Comparison of ENCODE assay signal across 19 cellular contexts in the genomic region with DNA sequence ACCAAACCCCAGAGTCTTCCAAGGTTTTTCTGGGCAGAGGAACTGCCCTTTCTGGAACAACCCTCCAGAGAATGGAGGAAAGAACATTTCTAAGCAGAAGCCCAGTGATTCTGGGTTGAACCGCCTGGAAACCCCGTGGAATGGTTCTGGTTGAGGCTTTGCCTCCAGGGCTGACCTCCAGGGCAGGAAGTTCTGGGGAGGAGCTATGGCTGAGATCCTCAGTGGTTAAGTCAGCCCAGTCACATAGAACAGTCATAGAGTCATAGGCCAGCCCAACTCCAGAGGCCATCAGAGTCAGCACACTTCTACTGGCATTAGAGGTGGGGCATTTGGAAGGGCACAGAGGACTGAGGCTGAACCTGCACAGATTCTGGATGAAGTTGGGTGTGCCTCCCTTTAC.
DNase-seq lines count a peak whose midpoint lies in the region; ATAC-seq and TF ChIP-seq lines count a peak whose summit lies in the region.
"Had no signal": no experiment of that assay in that cellular context is flagged by ENCODE, and none has a peak within 500 bp of the region (broad histone marks: within the 10 kb centered on the region; RNA-seq: fewer than 3 reads in every experiment).

No MANE protein-coding gene starts in this region.

- H3K4me1 ChIP-seq in GM23248 (ENCODE audit: insufficient read depth) (no peaks in the 10 kb centered on the region), endodermal cell (ENCODE audit: control insufficient read depth, insufficient read depth, low read length) (no peaks in the 10 kb centered on the region), mesendoderm (ENCODE audit: control insufficient read depth, low read depth, low read length) (no peaks in the 10 kb centered on the region)
- H3K4me1 ChIP-seq: Caco-2 had no signal

- H4K20me1 ChIP-seq in GM23248 (ENCODE audit: insufficient read depth): no peaks in the 10 kb centered on the region

- DNase-seq in AG08395 (ENCODE audit: low spot score) (peak; percentile 36), GM23248 (peak; percentile 24), endodermal cell (peak; percentile 37), mesendoderm (peak; percentile 22), G401 (ENCODE audit: low spot score) (no peak), ureter (ENCODE audit: low spot score) (no peak)
- DNase-seq in stimulated activated CD4-positive, alpha-beta T cell treated with anti-CD3 and anti-CD28 coated beads, Interleukin-1b, Interleukin-23, amount 100 ng/mL, for 48 hours: no peak
- DNase-seq: Caco-2; CD4-positive, CD25-positive, alpha-beta regulatory T cell; KBM-7; NCI-H1048; NCI-H1436 treated with DMSO at 0.1 percent for 48 hours; NCI-H2081 treated with DMSO at 0.1 percent for 48 hours; NCI-H524; SHP77 treated with DMSO at 0.1 percent for 48 hours had no signal

- H3K27ac Mint-ChIP-seq in endodermal cell: no peak overlapping the region
- H3K27ac Mint-ChIP-seq: CD4-positive, CD25-positive, alpha-beta regulatory T cell; GM23338 had no signal

- no peaks in the 10 kb centered on the region for H3K36me3 ChIP-seq in GM23248 (ENCODE audit: low read depth)
- no peaks in the 10 kb centered on the region for H3K36me3 ChIP-seq in endodermal cell (ENCODE audit: control insufficient read depth, insufficient read depth, low read length)
- H3K36me3 ChIP-seq in mesendoderm (ENCODE audit: control insufficient read depth, insufficient read depth, low read length): no peaks in the 10 kb centered on the region

- no peaks in the 10 kb centered on the region for H3K9me3 Mint-ChIP-seq in endodermal cell

- no peak for TF ChIP-seq CTCF in endodermal cell (conservative IDR thresholded peaks at IDR 0.05)

- H3K4me1 Mint-ChIP-seq in endodermal cell: no peaks in the 10 kb centered on the region
- H3K4me1 Mint-ChIP-seq: CD4-positive, CD25-positive, alpha-beta regulatory T cell; GM23338 had no signal

- no peaks in the 10 kb centered on the region for H3K79me1 ChIP-seq in mesendoderm (ENCODE audit: low read length)

- no peak overlapping the region for H3K4ac ChIP-seq in mesendoderm (ENCODE audit: low read depth, low read length)

- WGBS in GM23248 (ENCODE audit: low coverage in 1 of 2, low lambda C conversion rate in 2 of 2, missing lambda C conversion rate in 2 of 2), 2 experiments: 4 to 7% methylated on average over 2 of the region's 2 CpGs
- 91 to 94% methylated on average over 2 of the region's 2 CpGs for WGBS in endodermal cell (ENCODE audit: insufficient coverage in 1 of 2, insufficient read length in 1 of 2), 2 experiments
- no CpG with 5 or more reads among the region's 2 CpGs for WGBS in mesendoderm (ENCODE audit: extremely low coverage, insufficient coverage, low lambda C conversion rate)

- no peak overlapping the region for H2BK15ac ChIP-seq in mesendoderm (replicated peaks; ENCODE audit: low read depth)

- no peaks in the 10 kb centered on the region for H3K9me2 ChIP-seq in GM23248 (ENCODE audit: insufficient read depth)

- H3K79me2 ChIP-seq in GM23248 (ENCODE audit: insufficient read depth): no peaks in the 10 kb centered on the region
- no peaks in the 10 kb centered on the region for H3K79me2 ChIP-seq in mesendoderm (ENCODE audit: control insufficient read depth, insufficient read depth, low read length)

- H3K27ac ChIP-seq in GM23248 (no peak overlapping the region), endodermal cell (ENCODE audit: low read depth, low read length) (no peak overlapping the region), mesendoderm (ENCODE audit: low read depth, low read length) (no peak overlapping the region)

- H3K4me3 ChIP-seq in GM23248 (no peak overlapping the region), endodermal cell (ENCODE audit: low read length) (no peak overlapping the region), mesendoderm (ENCODE audit: low read length) (no peak overlapping the region)
- H3K4me3 ChIP-seq: GM23338 had no signal

- no peak overlapping the region for H4K5ac ChIP-seq in mesendoderm (ENCODE audit: low read length)

- no peak overlapping the region for H4K8ac ChIP-seq in mesendoderm (ENCODE audit: low read depth, low read length)

- no peak overlapping the region for H2BK5ac ChIP-seq in mesendoderm (ENCODE audit: low read length)

- no peak overlapping the region for H3K23ac ChIP-seq in mesendoderm (ENCODE audit: low read length)

- H3K4me3 Mint-ChIP-seq in endodermal cell: no peak overlapping the region
- H3K4me3 Mint-ChIP-seq: CD4-positive, CD25-positive, alpha-beta regulatory T cell; GM23338 had no signal

- H2BK120ac ChIP-seq in mesendoderm (ENCODE audit: low read depth, low read length): no peak overlapping the region

- H3K27me3 ChIP-seq in GM23248 (replicated peaks; ENCODE audit: insufficient read depth): peaks cover 11% of the 10 kb centered on the region; the same call in 1 of the 2 replicates
- no peaks in the 10 kb centered on the region for H3K27me3 ChIP-seq in endodermal cell (ENCODE audit: control insufficient read depth, insufficient read depth, low read length, poor library complexity, severe bottlenecking)
- H3K27me3 ChIP-seq in mesendoderm (ENCODE audit: insufficient read depth, low read length, poor library complexity): no peaks in the 10 kb centered on the region

- in situ Hi-C loops in GM23248 (cut with MboI) (no loop called here), G401 (cut with HindIII; ENCODE audit: low sequenced_read_pairs) (no loop called here)

- no peak overlapping the region for H3K4me2 ChIP-seq in GM23248 (ENCODE audit: unreplicated experiment)
- H3K4me2 ChIP-seq in mesendoderm (ENCODE audit: low read length): no peak overlapping the region
- H3K4me2 ChIP-seq: GM23338 had no signal

- H3K9me3 ChIP-seq in GM23248 (ENCODE audit: low read depth) (no peaks in the 10 kb centered on the region), endodermal cell (ENCODE audit: control insufficient read depth, low read length) (no peaks in the 10 kb centered on the region)
- H3K9me3 ChIP-seq: Caco-2 had no signal

- H3K56ac ChIP-seq in mesendoderm (ENCODE audit: low read length): no peak overlapping the region

- no peak for ATAC-seq in GM21825 (IDR thresholded peaks at IDR 0.05; ENCODE audit: unreplicated experiment)
- ATAC-seq: GM23338, HCT116, SK-N-SH treated with all-trans-retinoic acid at 6 μM for 48 hours had no signal

- H3K9ac ChIP-seq in GM23248 (no peak overlapping the region), endodermal cell (ENCODE audit: extremely low read depth, low read length, poor library complexity, severe bottlenecking) (no peak overlapping the region), mesendoderm (ENCODE audit: low read length) (no peak overlapping the region)

- H2AK5ac ChIP-seq in mesendoderm (ENCODE audit: low read length): no peak overlapping the region

- H2AFZ ChIP-seq in GM23248: no peak overlapping the region
- H2AFZ ChIP-seq: GM23338 had no signal

- H3K36me3 Mint-ChIP-seq in endodermal cell (ENCODE audit: low read depth): no peaks in the 10 kb centered on the region
- H3K36me3 Mint-ChIP-seq: CD4-positive, CD25-positive, alpha-beta regulatory T cell had no signal

- peaks cover 22% of the 10 kb centered on the region for H3K27me3 Mint-ChIP-seq in endodermal cell (ENCODE audit: insufficient read depth)

- H3F3A ChIP-seq in GM23248 (ENCODE audit: insufficient read depth): no peaks in the 10 kb centered on the region

- no peak overlapping the region for H3K18ac ChIP-seq in mesendoderm (ENCODE audit: low read length)

Comparison
In these comparisons a context has a peak if more than half of its experiments do, and no peak if none do; other contexts are left out.
1. DNase-seq: peak in AG08395 (single experiment), GM23248 (single experiment), endodermal cell (single experiment) and mesendoderm (single experiment); none in G401 (single experiment), stimulated activated CD4-positive, alpha-beta T cell treated with anti-CD3 and anti-CD28 coated beads, Interleukin-1b, Interleukin-23, amount 100 ng/mL, for 48 hours (single experiment) and ureter (single experiment).